Comparison of ENCODE assay signal across 1 cellular context in the genomic region with DNA sequence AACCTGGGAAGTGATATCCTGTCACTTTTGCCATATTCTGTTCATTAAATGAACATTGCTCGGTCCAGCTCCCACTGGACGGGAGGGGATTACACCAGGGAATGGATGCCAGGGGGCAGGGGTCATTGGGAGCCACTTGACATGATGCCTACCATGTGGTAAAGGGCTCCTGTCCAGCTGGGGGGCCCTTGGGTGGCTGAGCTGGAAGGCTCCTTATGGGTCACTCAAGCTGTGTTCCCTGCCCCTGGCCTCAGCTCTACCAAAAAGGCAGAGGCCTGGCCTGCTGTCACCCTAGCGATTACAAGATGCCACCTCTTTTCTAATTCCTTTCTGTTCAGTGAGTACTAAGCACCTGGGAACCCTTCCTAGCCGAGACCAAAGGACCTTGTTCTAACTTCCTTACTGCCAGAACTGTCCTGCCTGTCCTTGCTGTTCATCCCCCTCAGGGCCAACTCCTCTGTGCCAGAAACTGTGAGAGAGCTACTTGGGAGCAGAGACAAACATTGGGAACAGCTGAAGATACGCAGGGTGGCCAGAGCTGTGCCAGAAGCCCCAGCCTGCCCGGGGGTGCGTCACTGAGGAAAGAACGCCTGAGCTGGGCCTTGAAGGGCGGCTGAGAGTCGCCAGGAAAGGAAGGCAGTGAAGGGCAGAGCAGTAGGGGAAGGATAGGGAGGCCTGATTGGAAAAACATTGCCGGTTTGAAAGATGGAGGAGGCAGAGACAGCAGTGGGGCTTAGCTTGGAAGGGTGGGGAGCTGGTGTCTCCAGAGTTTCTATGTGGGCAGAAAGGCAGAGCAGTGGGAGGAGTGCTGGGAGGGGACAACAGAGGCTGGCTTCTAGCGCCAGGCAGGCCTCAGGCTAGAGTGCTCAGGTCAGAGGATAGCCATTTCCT.
TF ChIP-seq lines count a peak whose summit lies in the region.

No MANE protein-coding gene starts in this region.

TF ChIP-seq in K562, 482 proteins besides CTCF, POLR2A, EP300 and RAD21:
- TF ChIP-seq, protein P1, sequence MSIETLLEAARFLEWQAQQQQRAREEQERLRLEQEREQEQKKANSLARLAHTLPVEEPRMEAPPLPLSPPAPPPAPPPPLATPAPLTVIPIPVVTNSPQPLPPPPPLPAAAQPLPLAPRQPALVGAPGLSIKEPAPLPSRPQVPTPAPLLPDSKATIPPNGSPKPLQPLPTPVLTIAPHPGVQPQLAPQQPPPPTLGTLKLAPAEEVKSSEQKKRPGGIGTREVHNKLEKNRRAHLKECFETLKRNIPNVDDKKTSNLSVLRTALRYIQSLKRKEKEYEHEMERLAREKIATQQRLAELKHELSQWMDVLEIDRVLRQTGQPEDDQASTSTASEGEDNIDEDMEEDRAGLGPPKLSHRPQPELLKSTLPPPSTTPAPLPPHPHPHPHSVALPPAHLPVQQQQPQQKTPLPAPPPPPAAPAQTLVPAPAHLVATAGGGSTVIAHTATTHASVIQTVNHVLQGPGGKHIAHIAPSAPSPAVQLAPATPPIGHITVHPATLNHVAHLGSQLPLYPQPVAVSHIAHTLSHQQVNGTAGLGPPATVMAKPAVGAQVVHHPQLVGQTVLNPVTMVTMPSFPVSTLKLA (conservative IDR thresholded peaks at IDR 0.05): no peak
- TF ChIP-seq ZFP30 (CRISPR knock-in tag; IDR thresholded peaks at IDR 0.05; ENCODE audit: borderline replicate concordance) (no peak), TAF1 (IDR thresholded peaks at IDR 0.05; ENCODE audit: control insufficient read depth, extremely low read depth, insufficient read depth, low read length, severe bottlenecking) (no peak)
